8 cellular contexts compared by ENCODE assay signal in the genomic region with DNA sequence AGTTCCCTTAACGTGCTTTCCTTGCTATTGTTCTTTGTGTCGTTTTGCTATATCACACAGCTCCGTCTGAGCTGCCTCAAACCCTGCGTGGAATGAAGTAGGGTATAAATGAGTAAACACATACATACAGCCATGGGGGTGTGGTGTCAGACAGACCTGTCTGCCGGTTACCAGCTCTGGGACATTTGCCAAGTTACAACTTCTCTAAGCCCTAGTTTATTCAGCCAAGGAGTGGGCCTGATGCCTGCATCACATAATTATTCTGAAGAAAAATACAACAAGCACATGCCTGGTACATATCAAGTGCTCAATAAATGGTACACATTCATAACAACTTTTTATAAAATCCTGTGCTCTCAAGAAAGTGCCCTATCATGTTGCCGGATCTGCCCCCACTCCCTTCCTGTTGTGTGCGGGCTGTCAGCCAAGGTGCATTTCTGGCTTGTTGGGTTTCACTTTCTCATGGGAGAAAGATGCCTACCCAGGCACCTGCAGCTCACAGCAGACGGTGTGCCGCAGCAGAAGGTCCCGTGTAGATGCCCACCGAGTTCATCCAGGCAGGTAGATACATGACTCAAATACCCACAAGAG. TPM values are rescaled to one million over a fixed set of nuclear protein-coding genes. Genes with fewer than 3 reads are reported as not detected.
DNase-seq lines count a peak whose midpoint lies in the region; ATAC-seq and TF ChIP-seq lines count a peak whose summit lies in the region.

No MANE protein-coding gene starts in this region.

- no peak for TF ChIP-seq EP300 in stomach (IDR thresholded peaks at IDR 0.05)

- ATAC-seq in GM18867 (IDR thresholded peaks at IDR 0.05; ENCODE audit: unreplicated experiment), result peak; percentile 80
- peak; percentile 56 for ATAC-seq in HG02973 (IDR thresholded peaks at IDR 0.05; ENCODE audit: unreplicated experiment)
- peak; percentile 55 for ATAC-seq in lower lobe of right lung
- no peak for ATAC-seq in WTC11

- CTCF ChIA-PET in WTC11 (lab: Charles Lee), result interaction anchor here (0.7 kb wide), 1 partner anchor 31 kb away, joined by 3 read pairs; a partner anchor contains a TSS

- peak overlapping the region; percentile 91 for H3K27ac Mint-ChIP-seq in activated T-cell treated with anti-CD3 and anti-CD28 coated beads, Interleukin-2, amount 50 U/mL, for 24 hours
- H3K27ac Mint-ChIP-seq in WTC11, result no peak overlapping the region

- TF ChIP-seq POLR2A in stomach (IDR thresholded peaks at IDR 0.05), result no peak

- H3K36me3 Mint-ChIP-seq in activated T-cell treated with anti-CD3 and anti-CD28 coated beads, Interleukin-2, amount 50 U/mL, for 24 hours (ENCODE audit: low read depth), result no peaks in the 10 kb centered on the region
- H3K36me3 Mint-ChIP-seq in WTC11, result no peaks in the 10 kb centered on the region

- H3K27ac ChIP-seq in lower lobe of right lung (peak overlapping the region; percentile 80), stomach (peak overlapping the region; percentile 84 to 97 (median 94))

- no peaks in the 10 kb centered on the region for H3K9me3 Mint-ChIP-seq in activated T-cell treated with anti-CD3 and anti-CD28 coated beads, Interleukin-2, amount 50 U/mL, for 24 hours
- H3K9me3 Mint-ChIP-seq in WTC11, result no peaks in the 10 kb centered on the region

- no peaks in the 10 kb centered on the region for H3K27me3 Mint-ChIP-seq in activated T-cell treated with anti-CD3 and anti-CD28 coated beads, Interleukin-2, amount 50 U/mL, for 24 hours
- no peaks in the 10 kb centered on the region; the same call in 1 of the 2 replicates for H3K27me3 Mint-ChIP-seq in WTC11 (ENCODE audit: low read depth)

- WGBS in stomach, 5 donors, result 10 to 21% (median 15%) methylated on average over 11 of the region's 11 CpGs

- H3K4me1 ChIP-seq in lower lobe of right lung (peaks cover 42% of the 10 kb centered on the region), stomach (peaks cover 21 to 42% (median 36%) of the 10 kb centered on the region in 4 donors)

- H3K36me3 ChIP-seq in lower lobe of right lung (no peaks in the 10 kb centered on the region), stomach (no peaks in the 10 kb centered on the region)

- H3K9me3 ChIP-seq in lower lobe of right lung (no peaks in the 10 kb centered on the region), stomach (no peaks in the 10 kb centered on the region)

- H3K4me3 ChIP-seq in lower lobe of right lung (no peak overlapping the region), stomach (peak overlapping the region in 1 of 4 donors; percentile 3)

- DNase-seq in NCI-H748 treated with DMSO at 0.1 percent for 48 hours (lab: John Stamatoyannopoulos, UW) (peak; percentile 31), lower lobe of right lung (peak; percentile 78), stomach (peak; percentile 91), WTC11 (ENCODE audit: low spot score) (no peak)
- peak; percentile 76 for DNase-seq in activated T-cell treated with anti-CD3 and anti-CD28 coated beads, Interleukin-2, amount 50 U/mL, for 24 hours
- DNase-seq in NK-92 treated with Interleukin-12 subunit alpha and Interleukin-12 subunit beta, amount 100 ng/mL, for 24 hours (lab: John Stamatoyannopoulos, UW), result no peak

- intact Hi-C loops in lower lobe of right lung (cut with DNase I) (no loop called here), stomach (cut with DNase I; ENCODE audit: low total_unique reads) (no loop called here)

- H3K4me3 Mint-ChIP-seq in activated T-cell treated with anti-CD3 and anti-CD28 coated beads, Interleukin-2, amount 50 U/mL, for 24 hours, result peak overlapping the region; percentile 65
- no peak overlapping the region for H3K4me3 Mint-ChIP-seq in WTC11

- H3K27me3 ChIP-seq in lower lobe of right lung (ENCODE audit: low read depth), result no peaks in the 10 kb centered on the region
- H3K27me3 ChIP-seq in stomach, result no peaks in the 10 kb centered on the region

- H3K4me1 Mint-ChIP-seq in activated T-cell treated with anti-CD3 and anti-CD28 coated beads, Interleukin-2, amount 50 U/mL, for 24 hours (ENCODE audit: low read depth), result peaks cover 46% of the 10 kb centered on the region
- H3K4me1 Mint-ChIP-seq in WTC11, result 0 out of 2 replicates have a peak, but pooled peaks cover 6% of the 10 kb centered on the region

- POLR2A ChIA-PET in WTC11 (lab: Charles Lee), result interaction anchor here (0.7 kb wide), 1 partner anchor 18 kb away, joined by 3 read pairs; no protein-coding TSS in a partner anchor

- TF ChIP-seq CTCF in lower lobe of right lung (IDR thresholded peaks at IDR 0.05) (no peak), stomach (IDR thresholded peaks at IDR 0.05) (no peak), WTC11 (IDR thresholded peaks at IDR 0.05) (no peak)

TF ChIP-seq in WTC11, 78 proteins besides CTCF, POLR2A, EP300 and RAD21:
- TF ChIP-seq, protein P1, sequence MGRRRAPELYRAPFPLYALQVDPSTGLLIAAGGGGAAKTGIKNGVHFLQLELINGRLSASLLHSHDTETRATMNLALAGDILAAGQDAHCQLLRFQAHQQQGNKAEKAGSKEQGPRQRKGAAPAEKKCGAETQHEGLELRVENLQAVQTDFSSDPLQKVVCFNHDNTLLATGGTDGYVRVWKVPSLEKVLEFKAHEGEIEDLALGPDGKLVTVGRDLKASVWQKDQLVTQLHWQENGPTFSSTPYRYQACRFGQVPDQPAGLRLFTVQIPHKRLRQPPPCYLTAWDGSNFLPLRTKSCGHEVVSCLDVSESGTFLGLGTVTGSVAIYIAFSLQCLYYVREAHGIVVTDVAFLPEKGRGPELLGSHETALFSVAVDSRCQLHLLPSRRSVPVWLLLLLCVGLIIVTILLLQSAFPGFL (CRISPR knock-in tag; IDR thresholded peaks at IDR 0.05; ENCODE audit: borderline replicate concordance), result no peak
- TF ChIP-seq ZNF317 (CRISPR knock-in tag; IDR thresholded peaks at IDR 0.05; ENCODE audit: borderline replicate concordance, low read depth) (no peak), ZNF396 (CRISPR knock-in tag; IDR thresholded peaks at IDR 0.05; ENCODE audit: borderline replicate concordance) (no peak), RORB (CRISPR knock-in tag; IDR thresholded peaks at IDR 0.05) (no peak), JUN (CRISPR knock-in tag; IDR thresholded peaks at IDR 0.05) (no peak)
- TF ChIP-seq, protein P2, sequence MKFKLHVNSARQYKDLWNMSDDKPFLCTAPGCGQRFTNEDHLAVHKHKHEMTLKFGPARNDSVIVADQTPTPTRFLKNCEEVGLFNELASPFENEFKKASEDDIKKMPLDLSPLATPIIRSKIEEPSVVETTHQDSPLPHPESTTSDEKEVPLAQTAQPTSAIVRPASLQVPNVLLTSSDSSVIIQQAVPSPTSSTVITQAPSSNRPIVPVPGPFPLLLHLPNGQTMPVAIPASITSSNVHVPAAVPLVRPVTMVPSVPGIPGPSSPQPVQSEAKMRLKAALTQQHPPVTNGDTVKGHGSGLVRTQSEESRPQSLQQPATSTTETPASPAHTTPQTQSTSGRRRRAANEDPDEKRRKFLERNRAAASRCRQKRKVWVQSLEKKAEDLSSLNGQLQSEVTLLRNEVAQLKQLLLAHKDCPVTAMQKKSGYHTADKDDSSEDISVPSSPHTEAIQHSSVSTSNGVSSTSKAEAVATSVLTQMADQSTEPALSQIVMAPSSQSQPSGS (CRISPR knock-in tag; IDR thresholded peaks at IDR 0.05; ENCODE audit: borderline replicate concordance, low read depth), result no peak
TF ChIP-seq in WTC11: peak in this region for 0.

RNA-seq across cellular contexts. Expression of a gene that starts 30.5 kb away (rescaled TPM):
- total RNA-seq in lower lobe of right lung (3.6 TPM), stomach (100 to 1,000 TPM in 1 of 5 donors, 10 to 100 TPM in 4; 34.3 to 110 (median 76.3) TPM), WTC11 (2021) (0.99 to 1.4 TPM (median 1.2 TPM) in 3 replicates)
- 1 to 10 TPM; 1.7 to 7.6 (median 3.2) TPM for polyA plus RNA-seq in stomach

Comparison
In these comparisons a context has a peak if more than half of its experiments do, and no peak if none do; other contexts are left out.
1. DNase-seq: peak in NCI-H748 treated with DMSO at 0.1 percent for 48 hours (single experiment), activated T-cell treated with anti-CD3 and anti-CD28 coated beads, Interleukin-2, amount 50 U/mL, for 24 hours (single experiment), lower lobe of right lung (single experiment) and stomach (single experiment); none in WTC11 (single experiment) and NK-92 treated with Interleukin-12 subunit alpha and Interleukin-12 subunit beta, amount 100 ng/mL, for 24 hours (single experiment).